ENCODE assay signal across 15 cellular contexts in the genomic region with DNA sequence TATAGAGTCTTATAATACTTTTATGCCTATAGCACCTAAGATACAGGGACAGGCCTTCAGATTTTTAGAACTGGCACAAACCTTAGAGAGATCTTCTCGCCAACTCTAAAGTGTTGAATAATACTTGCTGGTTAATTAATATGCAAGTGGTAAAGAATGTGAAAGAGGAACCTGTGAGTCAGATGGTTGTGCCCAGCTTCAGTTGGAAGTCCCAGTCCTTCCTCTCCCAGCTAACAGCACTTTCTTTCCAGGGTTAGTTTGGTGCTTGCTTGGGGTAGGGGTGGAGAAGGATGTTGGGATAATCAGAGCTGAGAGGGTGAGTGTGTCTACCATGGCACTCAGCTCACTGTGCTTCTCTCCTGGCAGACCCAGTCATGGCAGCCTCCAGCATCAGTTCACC. TPM values are rescaled to one million over a fixed set of nuclear protein-coding genes. Genes with fewer than 3 reads are reported as not detected.
DNase-seq lines count a peak whose midpoint lies in the region; ATAC-seq, FAIRE-seq and TF ChIP-seq lines count a peak whose summit lies in the region.
"Had no signal": no experiment of that assay in that cellular context is flagged by ENCODE, and none has a peak within 500 bp of the region (broad histone marks: within the 10 kb centered on the region; RNA-seq: fewer than 3 reads in every experiment).

No MANE protein-coding gene starts in this region.

- H3K4me3 Mint-ChIP-seq in memory B cell: peak overlapping the region; percentile 61
- H3K4me3 Mint-ChIP-seq: naive thymus-derived CD8-positive, alpha-beta T cell had no signal

- H3K9me3 Mint-ChIP-seq in memory B cell: no peaks in the 10 kb centered on the region
- H3K9me3 Mint-ChIP-seq: naive thymus-derived CD8-positive, alpha-beta T cell had no signal

- FAIRE-seq in bronchial epithelial cell (lab: Jason Lieb, UNC): no peak

- DNase-seq in GM20000 (ENCODE audit: low spot score) (peak; percentile 20), NOMO-1 treated with DMSO at 0.1 percent for 48 hours (lab: John Stamatoyannopoulos, UW; ENCODE audit: unreplicated experiment) (peak; percentile 69), bronchial epithelial cell (ENCODE audit: low read depth) (peak; percentile 60), memory B cell (ENCODE audit: low spot score in 2 of 2) (no peak), NK-92 (lab: John Stamatoyannopoulos, UW; ENCODE audit: unreplicated experiment) (no peak), NCI-H446 (lab: John Stamatoyannopoulos, UW) (no peak), NCI-H524 (lab: John Stamatoyannopoulos, UW) (no peak), SHP77 (lab: John Stamatoyannopoulos, UW) (no peak)
- DNase-seq: amniotic stem cell; naive thymus-derived CD8-positive, alpha-beta T cell; NCI-H1694 treated with DMSO at 0.1 percent for 48 hours; NCI-H345; SW 1271 had no signal

- peaks cover 15% of the 10 kb centered on the region for H3K36me3 ChIP-seq in bronchial epithelial cell (ENCODE audit: control insufficient read depth, insufficient read depth, low read length)

- ATAC-seq in memory B cell (ENCODE audit: low read depth): peak; percentile 17
- ATAC-seq: naive thymus-derived CD8-positive, alpha-beta T cell had no signal

- no peak for TF ChIP-seq CTCF in GM20000 (IDR thresholded peaks at IDR 0.05; ENCODE audit: extremely low read depth, missing control alignments)
- TF ChIP-seq CTCF in bronchial epithelial cell (IDR thresholded peaks at IDR 0.05; ENCODE audit: insufficient read depth, low read length, severe bottlenecking): no peak

- no peaks in the 10 kb centered on the region for H3K27me3 ChIP-seq in bronchial epithelial cell (ENCODE audit: control insufficient read depth, insufficient read depth, low read length)
- H3K27me3 ChIP-seq: suprapubic skin had no signal

- H3K4me1 Mint-ChIP-seq in memory B cell: peaks cover 36% of the 10 kb centered on the region

- H3K36me3 Mint-ChIP-seq in memory B cell: peaks cover 31% of the 10 kb centered on the region

- H3K27ac Mint-ChIP-seq in memory B cell: peak overlapping the region; percentile 42
- H3K27ac Mint-ChIP-seq: naive thymus-derived CD8-positive, alpha-beta T cell had no signal

- H3K4me3 ChIP-seq in bronchial epithelial cell (ENCODE audit: low read depth, low read length): no peak overlapping the region
- H3K4me3 ChIP-seq: suprapubic skin had no signal

- no peaks in the 10 kb centered on the region for H3K27me3 Mint-ChIP-seq in memory B cell

RNA-seq across cellular contexts. Expression of a gene that starts 4.9 kb away (rescaled TPM):
- 22.6 and 25.2 TPM in 2 replicates for total RNA-seq in bronchial epithelial cell

RNA-seq across cellular contexts. Expression of a gene that starts 5.4 kb away (rescaled TPM):
- total RNA-seq in bronchial epithelial cell: 7.6 and 7.7 TPM in 2 replicates

RNA-seq across cellular contexts. Expression of a gene that starts 12.9 kb away (rescaled TPM):
- 30.2 and 36.1 TPM in 2 replicates for total RNA-seq in bronchial epithelial cell

RNA-seq across cellular contexts. Expression of a gene that starts 32.7 kb away (rescaled TPM):
- total RNA-seq in bronchial epithelial cell: 0.38 and 1.3 TPM in 2 replicates

RNA-seq across cellular contexts. Expression of a gene that starts 52.0 kb away (rescaled TPM):
- total RNA-seq in bronchial epithelial cell: not detected in 2 replicates
- total RNA-seq: liver; naive thymus-derived CD8-positive, alpha-beta T cell had no signal

Comparison
In these comparisons a context has a peak if more than half of its experiments do, and no peak if none do; other contexts are left out.
1. DNase-seq: peak in GM20000 (single experiment), NOMO-1 treated with DMSO at 0.1 percent for 48 hours (single experiment) and bronchial epithelial cell (single experiment); none in memory B cell (0 of 2), NK-92 (single experiment), NCI-H446 (0 of 2), NCI-H524 (0 of 2) and SHP77 (0 of 2).